Comparison of ENCODE assay signal across 1 cellular context in the genomic region with DNA sequence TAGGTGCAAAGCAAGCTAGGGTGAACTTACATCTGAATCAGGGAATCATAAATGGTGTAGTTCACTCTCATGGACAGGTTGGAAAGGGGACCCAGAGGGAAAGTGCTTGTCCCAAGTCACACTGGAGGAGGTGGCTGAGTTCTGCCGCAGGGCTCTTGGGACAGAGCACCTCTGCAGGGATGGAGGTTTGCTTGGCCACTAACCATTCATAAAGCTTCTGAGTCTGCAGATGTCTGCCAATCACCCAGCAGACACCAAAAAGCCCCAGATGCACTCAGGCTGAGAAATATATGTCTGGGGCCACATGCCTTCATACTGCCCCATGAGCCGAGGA.
TF ChIP-seq lines count a peak whose summit lies in the region.

No MANE protein-coding gene starts in this region.

TF ChIP-seq in HepG2, 621 proteins besides CTCF, POLR2A, EP300 and RAD21 (continues in another document):
- TF ChIP-seq, protein P1, sequence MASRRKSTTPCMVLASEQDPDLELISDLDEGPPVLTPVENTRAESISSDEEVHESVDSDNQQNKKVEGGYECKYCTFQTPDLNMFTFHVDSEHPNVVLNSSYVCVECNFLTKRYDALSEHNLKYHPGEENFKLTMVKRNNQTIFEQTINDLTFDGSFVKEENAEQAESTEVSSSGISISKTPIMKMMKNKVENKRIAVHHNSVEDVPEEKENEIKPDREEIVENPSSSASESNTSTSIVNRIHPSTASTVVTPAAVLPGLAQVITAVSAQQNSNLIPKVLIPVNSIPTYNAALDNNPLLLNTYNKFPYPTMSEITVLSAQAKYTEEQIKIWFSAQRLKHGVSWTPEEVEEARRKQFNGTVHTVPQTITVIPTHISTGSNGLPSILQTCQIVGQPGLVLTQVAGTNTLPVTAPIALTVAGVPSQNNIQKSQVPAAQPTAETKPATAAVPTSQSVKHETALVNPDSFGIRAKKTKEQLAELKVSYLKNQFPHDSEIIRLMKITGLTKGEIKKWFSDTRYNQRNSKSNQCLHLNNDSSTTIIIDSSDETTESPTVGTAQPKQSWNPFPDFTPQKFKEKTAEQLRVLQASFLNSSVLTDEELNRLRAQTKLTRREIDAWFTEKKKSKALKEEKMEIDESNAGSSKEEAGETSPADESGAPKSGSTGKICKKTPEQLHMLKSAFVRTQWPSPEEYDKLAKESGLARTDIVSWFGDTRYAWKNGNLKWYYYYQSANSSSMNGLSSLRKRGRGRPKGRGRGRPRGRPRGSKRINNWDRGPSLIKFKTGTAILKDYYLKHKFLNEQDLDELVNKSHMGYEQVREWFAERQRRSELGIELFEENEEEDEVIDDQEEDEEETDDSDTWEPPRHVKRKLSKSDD (CRISPR knock-in tag; IDR thresholded peaks at IDR 0.05; ENCODE audit: low read depth), result no peak
- TF ChIP-seq ZNF841 (CRISPR knock-in tag; IDR thresholded peaks at IDR 0.05; ENCODE audit: borderline replicate concordance) (no peak), POLR2G (IDR thresholded peaks at IDR 0.05; ENCODE audit: low read depth, low read length) (peak; percentile 38), IRF2 (CRISPR knock-in tag; IDR thresholded peaks at IDR 0.05) (0 out of 2 replicates have a peak, but pooled peaks have one; percentile 2), DNMT1 (CRISPR knock-in tag; IDR thresholded peaks at IDR 0.05) (no peak), KAT8 (CRISPR knock-in tag; IDR thresholded peaks at IDR 0.05) (no peak), KLF6 (CRISPR knock-in tag; IDR thresholded peaks at IDR 0.05) (0 out of 2 replicates have a peak, but pooled peaks have one; percentile 0), ONECUT2 (CRISPR knock-in tag; IDR thresholded peaks at IDR 0.05) (no peak), ARNT2 (CRISPR knock-in tag; IDR thresholded peaks at IDR 0.05; ENCODE audit: low read depth) (no peak), HMG20B (CRISPR knock-in tag; conservative IDR thresholded peaks at IDR 0.05) (no peak), RBM39 (IDR thresholded peaks at IDR 0.05; ENCODE audit: low read depth, low read length, poor library complexity, severe bottlenecking) (peak; percentile 20), NBN (conservative IDR thresholded peaks at IDR 0.05) (no peak), PCBP2 (optimal IDR thresholded peaks at IDR 0.05; ENCODE audit: low read depth, low read length, poor library complexity, severe bottlenecking) (no peak), ETV5 (CRISPR knock-in tag; IDR thresholded peaks at IDR 0.05; ENCODE audit: borderline replicate concordance) (no peak), TBX2 (CRISPR knock-in tag; IDR thresholded peaks at IDR 0.05; ENCODE audit: borderline replicate concordance) (no peak), ZNF567 (CRISPR knock-in tag; IDR thresholded peaks at IDR 0.05; ENCODE audit: borderline replicate concordance) (no peak), NFYB (CRISPR knock-in tag; IDR thresholded peaks at IDR 0.05) (no peak), ZNF329 (CRISPR knock-in tag; IDR thresholded peaks at IDR 0.05; ENCODE audit: low read depth) (no peak), ZNF598 (CRISPR knock-in tag; IDR thresholded peaks at IDR 0.05; ENCODE audit: borderline replicate concordance) (peak; percentile 12; the same call in 1 of the 2 replicates), HOXA5 (CRISPR knock-in tag; IDR thresholded peaks at IDR 0.05) (no peak), ELF3 (CRISPR knock-in tag; IDR thresholded peaks at IDR 0.05) (no peak), KAT2B (IDR thresholded peaks at IDR 0.05; ENCODE audit: borderline replicate concordance, low read depth, low read length) (no peak), ZNF33B (CRISPR knock-in tag; IDR thresholded peaks at IDR 0.05) (no peak), CAMTA2 (CRISPR knock-in tag; IDR thresholded peaks at IDR 0.05; ENCODE audit: borderline replicate concordance) (0 out of 2 replicates have a peak, but pooled peaks have one; percentile 6), ZSCAN21 (CRISPR knock-in tag; IDR thresholded peaks at IDR 0.05; ENCODE audit: borderline replicate concordance) (0 out of 2 replicates have a peak, but pooled peaks have one; percentile 11), ZFX (CRISPR knock-in tag; IDR thresholded peaks at IDR 0.05; ENCODE audit: low read depth) (0 out of 2 replicates have a peak, but pooled peaks have one; percentile 4), FOXA3 (CRISPR knock-in tag; IDR thresholded peaks at IDR 0.05) (no peak), RBM22 (optimal IDR thresholded peaks at IDR 0.05; ENCODE audit: low read length) (no peak), SETDB1 (CRISPR knock-in tag; IDR thresholded peaks at IDR 0.05; ENCODE audit: borderline replicate concordance) (no peak), ZNF317 (CRISPR knock-in tag; IDR thresholded peaks at IDR 0.05) (no peak), ZNF335 (CRISPR knock-in tag; IDR thresholded peaks at IDR 0.05) (no peak)
- TF ChIP-seq, protein P2, sequence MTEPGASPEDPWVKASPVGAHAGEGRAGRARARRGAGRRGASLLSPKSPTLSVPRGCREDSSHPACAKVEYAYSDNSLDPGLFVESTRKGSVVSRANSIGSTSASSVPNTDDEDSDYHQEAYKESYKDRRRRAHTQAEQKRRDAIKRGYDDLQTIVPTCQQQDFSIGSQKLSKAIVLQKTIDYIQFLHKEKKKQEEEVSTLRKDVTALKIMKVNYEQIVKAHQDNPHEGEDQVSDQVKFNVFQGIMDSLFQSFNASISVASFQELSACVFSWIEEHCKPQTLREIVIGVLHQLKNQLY (CRISPR knock-in tag; IDR thresholded peaks at IDR 0.05), result no peak
- TF ChIP-seq, protein P3, sequence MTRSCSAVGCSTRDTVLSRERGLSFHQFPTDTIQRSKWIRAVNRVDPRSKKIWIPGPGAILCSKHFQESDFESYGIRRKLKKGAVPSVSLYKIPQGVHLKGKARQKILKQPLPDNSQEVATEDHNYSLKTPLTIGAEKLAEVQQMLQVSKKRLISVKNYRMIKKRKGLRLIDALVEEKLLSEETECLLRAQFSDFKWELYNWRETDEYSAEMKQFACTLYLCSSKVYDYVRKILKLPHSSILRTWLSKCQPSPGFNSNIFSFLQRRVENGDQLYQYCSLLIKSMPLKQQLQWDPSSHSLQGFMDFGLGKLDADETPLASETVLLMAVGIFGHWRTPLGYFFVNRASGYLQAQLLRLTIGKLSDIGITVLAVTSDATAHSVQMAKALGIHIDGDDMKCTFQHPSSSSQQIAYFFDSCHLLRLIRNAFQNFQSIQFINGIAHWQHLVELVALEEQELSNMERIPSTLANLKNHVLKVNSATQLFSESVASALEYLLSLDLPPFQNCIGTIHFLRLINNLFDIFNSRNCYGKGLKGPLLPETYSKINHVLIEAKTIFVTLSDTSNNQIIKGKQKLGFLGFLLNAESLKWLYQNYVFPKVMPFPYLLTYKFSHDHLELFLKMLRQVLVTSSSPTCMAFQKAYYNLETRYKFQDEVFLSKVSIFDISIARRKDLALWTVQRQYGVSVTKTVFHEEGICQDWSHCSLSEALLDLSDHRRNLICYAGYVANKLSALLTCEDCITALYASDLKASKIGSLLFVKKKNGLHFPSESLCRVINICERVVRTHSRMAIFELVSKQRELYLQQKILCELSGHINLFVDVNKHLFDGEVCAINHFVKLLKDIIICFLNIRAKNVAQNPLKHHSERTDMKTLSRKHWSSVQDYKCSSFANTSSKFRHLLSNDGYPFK (CRISPR knock-in tag; IDR thresholded peaks at IDR 0.05; ENCODE audit: borderline replicate concordance), result no peak
- TF ChIP-seq, protein P4, sequence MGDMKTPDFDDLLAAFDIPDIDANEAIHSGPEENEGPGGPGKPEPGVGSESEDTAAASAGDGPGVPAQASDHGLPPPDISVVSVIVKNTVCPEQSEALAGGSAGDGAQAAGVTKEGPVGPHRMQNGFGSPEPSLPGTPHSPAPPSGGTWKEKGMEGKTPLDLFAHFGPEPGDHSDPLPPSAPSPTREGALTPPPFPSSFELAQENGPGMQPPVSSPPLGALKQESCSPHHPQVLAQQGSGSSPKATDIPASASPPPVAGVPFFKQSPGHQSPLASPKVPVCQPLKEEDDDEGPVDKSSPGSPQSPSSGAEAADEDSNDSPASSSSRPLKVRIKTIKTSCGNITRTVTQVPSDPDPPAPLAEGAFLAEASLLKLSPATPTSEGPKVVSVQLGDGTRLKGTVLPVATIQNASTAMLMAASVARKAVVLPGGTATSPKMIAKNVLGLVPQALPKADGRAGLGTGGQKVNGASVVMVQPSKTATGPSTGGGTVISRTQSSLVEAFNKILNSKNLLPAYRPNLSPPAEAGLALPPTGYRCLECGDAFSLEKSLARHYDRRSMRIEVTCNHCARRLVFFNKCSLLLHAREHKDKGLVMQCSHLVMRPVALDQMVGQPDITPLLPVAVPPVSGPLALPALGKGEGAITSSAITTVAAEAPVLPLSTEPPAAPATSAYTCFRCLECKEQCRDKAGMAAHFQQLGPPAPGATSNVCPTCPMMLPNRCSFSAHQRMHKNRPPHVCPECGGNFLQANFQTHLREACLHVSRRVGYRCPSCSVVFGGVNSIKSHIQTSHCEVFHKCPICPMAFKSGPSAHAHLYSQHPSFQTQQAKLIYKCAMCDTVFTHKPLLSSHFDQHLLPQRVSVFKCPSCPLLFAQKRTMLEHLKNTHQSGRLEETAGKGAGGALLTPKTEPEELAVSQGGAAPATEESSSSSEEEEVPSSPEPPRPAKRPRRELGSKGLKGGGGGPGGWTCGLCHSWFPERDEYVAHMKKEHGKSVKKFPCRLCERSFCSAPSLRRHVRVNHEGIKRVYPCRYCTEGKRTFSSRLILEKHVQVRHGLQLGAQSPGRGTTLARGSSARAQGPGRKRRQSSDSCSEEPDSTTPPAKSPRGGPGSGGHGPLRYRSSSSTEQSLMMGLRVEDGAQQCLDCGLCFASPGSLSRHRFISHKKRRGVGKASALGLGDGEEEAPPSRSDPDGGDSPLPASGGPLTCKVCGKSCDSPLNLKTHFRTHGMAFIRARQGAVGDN (CRISPR knock-in tag; IDR thresholded peaks at IDR 0.05), result 0 out of 2 replicates have a peak, but pooled peaks have one; percentile 74
- TF ChIP-seq, protein P5, sequence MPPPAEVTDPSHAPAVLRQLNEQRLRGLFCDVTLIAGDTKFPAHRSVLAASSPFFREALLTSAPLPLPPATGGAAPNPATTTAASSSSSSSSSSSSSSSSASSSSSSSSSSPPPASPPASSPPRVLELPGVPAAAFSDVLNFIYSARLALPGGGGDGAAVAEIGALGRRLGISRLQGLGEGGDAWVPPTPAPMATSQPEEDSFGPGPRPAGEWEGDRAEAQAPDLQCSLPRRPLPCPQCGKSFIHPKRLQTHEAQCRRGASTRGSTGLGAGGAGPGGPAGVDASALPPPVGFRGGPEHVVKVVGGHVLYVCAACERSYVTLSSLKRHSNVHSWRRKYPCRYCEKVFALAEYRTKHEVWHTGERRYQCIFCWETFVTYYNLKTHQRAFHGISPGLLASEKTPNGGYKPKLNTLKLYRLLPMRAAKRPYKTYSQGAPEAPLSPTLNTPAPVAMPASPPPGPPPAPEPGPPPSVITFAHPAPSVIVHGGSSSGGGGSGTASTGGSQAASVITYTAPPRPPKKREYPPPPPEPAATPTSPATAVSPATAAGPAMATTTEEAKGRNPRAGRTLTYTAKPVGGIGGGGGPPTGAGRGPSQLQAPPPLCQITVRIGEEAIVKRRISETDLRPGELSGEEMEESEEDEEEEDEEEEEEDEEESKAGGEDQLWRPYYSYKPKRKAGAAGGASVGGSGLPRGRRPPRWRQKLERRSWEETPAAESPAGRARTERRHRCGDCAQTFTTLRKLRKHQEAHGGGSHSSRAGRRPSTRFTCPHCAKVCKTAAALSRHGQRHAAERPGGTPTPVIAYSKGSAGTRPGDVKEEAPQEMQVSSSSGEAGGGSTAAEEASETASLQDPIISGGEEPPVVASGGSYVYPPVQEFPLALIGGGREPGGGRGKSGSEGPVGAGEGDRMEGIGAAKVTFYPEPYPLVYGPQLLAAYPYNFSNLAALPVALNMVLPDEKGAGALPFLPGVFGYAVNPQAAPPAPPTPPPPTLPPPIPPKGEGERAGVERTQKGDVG (CRISPR knock-in tag; IDR thresholded peaks at IDR 0.05; ENCODE audit: borderline replicate concordance), result no peak
- TF ChIP-seq, protein P6, sequence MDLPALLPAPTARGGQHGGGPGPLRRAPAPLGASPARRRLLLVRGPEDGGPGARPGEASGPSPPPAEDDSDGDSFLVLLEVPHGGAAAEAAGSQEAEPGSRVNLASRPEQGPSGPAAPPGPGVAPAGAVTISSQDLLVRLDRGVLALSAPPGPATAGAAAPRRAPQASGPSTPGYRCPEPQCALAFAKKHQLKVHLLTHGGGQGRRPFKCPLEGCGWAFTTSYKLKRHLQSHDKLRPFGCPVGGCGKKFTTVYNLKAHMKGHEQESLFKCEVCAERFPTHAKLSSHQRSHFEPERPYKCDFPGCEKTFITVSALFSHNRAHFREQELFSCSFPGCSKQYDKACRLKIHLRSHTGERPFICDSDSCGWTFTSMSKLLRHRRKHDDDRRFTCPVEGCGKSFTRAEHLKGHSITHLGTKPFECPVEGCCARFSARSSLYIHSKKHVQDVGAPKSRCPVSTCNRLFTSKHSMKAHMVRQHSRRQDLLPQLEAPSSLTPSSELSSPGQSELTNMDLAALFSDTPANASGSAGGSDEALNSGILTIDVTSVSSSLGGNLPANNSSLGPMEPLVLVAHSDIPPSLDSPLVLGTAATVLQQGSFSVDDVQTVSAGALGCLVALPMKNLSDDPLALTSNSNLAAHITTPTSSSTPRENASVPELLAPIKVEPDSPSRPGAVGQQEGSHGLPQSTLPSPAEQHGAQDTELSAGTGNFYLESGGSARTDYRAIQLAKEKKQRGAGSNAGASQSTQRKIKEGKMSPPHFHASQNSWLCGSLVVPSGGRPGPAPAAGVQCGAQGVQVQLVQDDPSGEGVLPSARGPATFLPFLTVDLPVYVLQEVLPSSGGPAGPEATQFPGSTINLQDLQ (CRISPR knock-in tag; IDR thresholded peaks at IDR 0.05), result 0 out of 2 replicates have a peak, but pooled peaks have one; percentile 62
- TF ChIP-seq, protein P7, sequence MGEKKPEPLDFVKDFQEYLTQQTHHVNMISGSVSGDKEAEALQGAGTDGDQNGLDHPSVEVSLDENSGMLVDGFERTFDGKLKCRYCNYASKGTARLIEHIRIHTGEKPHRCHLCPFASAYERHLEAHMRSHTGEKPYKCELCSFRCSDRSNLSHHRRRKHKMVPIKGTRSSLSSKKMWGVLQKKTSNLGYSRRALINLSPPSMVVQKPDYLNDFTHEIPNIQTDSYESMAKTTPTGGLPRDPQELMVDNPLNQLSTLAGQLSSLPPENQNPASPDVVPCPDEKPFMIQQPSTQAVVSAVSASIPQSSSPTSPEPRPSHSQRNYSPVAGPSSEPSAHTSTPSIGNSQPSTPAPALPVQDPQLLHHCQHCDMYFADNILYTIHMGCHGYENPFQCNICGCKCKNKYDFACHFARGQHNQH (CRISPR knock-in tag; IDR thresholded peaks at IDR 0.05), result no peak
- TF ChIP-seq, protein P8, sequence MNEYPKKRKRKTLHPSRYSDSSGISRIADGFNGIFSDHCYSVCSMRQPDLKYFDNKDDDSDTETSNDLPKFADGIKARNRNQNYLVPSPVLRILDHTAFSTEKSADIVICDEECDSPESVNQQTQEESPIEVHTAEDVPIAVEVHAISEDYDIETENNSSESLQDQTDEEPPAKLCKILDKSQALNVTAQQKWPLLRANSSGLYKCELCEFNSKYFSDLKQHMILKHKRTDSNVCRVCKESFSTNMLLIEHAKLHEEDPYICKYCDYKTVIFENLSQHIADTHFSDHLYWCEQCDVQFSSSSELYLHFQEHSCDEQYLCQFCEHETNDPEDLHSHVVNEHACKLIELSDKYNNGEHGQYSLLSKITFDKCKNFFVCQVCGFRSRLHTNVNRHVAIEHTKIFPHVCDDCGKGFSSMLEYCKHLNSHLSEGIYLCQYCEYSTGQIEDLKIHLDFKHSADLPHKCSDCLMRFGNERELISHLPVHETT (CRISPR knock-in tag; conservative IDR thresholded peaks at IDR 0.05), result no peak
- TF ChIP-seq, protein P9, sequence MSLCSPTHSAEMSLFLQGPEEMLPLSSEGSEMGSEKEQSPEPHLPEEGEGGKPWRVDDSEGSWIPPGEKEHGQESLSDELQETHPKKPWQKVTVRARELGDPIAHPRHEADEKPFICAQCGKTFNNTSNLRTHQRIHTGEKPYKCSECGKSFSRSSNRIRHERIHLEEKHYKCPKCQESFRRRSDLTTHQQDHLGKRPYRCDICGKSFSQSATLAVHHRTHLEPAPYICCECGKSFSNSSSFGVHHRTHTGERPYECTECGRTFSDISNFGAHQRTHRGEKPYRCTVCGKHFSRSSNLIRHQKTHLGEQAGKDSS (CRISPR knock-in tag; IDR thresholded peaks at IDR 0.05; ENCODE audit: borderline replicate concordance, low read depth), result 0 out of 2 replicates have a peak, but pooled peaks have one; percentile 16
